Comparison of ENCODE assay signal across 25 cellular contexts in genomic region chr1:46809071-46809470, GRCh38. TPM values are rescaled to one million over a fixed set of nuclear protein-coding genes. Genes with fewer than 3 reads are reported as not detected.
DNase-seq lines count a peak whose midpoint lies in the region; ATAC-seq and TF ChIP-seq lines count a peak whose summit lies in the region.
"Had no signal": no experiment of that assay in that cellular context is flagged by ENCODE, and none has a peak within 500 bp of the region (broad histone marks: within the 10 kb centered on the region; RNA-seq: fewer than 3 reads in every experiment).

No MANE protein-coding gene starts in this region.

- peaks cover 22% of the 10 kb centered on the region for H3K36me3 Mint-ChIP-seq in MCF 10A (ENCODE audit: insufficient read depth, unreplicated experiment)
- H3K36me3 Mint-ChIP-seq: CD8-positive, alpha-beta T cell had no signal

- BruUV-seq in MCF 10A (replicated peaks; lab: Mats Ljungman, UMichigan) = no TSS peak

- no peak for TF ChIP-seq CTCF in MCF 10A (IDR thresholded peaks at IDR 0.05; ENCODE audit: unreplicated experiment)
- no peak for TF ChIP-seq CTCF in breast epithelium (IDR thresholded peaks at IDR 0.05)
- TF ChIP-seq CTCF in right atrium auricular region (IDR thresholded peaks at IDR 0.05) = no peak

- H3K4me3 ChIP-seq in breast epithelium = no peak overlapping the region
- H3K4me3 ChIP-seq in right atrium auricular region = no peak overlapping the region
- H3K4me3 ChIP-seq: A549; BLaER1 treated with 17β-estradiol and CSF1 and Interleukin-3, amounts not matched to agents 10 nM and 100 nM; GM12878 had no signal

- H3K27me3 ChIP-seq in breast epithelium (no peaks in the 10 kb centered on the region), right atrium auricular region (no peaks in the 10 kb centered on the region)
- H3K27me3 ChIP-seq: BLaER1 treated with 17β-estradiol and CSF1 and Interleukin-3, amounts not matched to agents 10 nM and 100 nM had no signal

- POLR2A ChIA-PET in MCF 10A (lab: Yijun Ruan, JAX) = interaction anchor here (0.6 to 2.2 kb wide), 3 partner anchors 29 to 131 kb away, joined by 3 to 5 read pairs (median 3); no protein-coding TSS in a partner anchor

- no peaks in the 10 kb centered on the region for H3K9me3 Mint-ChIP-seq in MCF 10A (ENCODE audit: unreplicated experiment)

- H3K4me1 ChIP-seq in breast epithelium (peaks cover 11 to 17% of the 10 kb centered on the region in 2 donors), right atrium auricular region (peaks cover 0 to 61% of the 10 kb centered on the region in 2 donors)
- H3K4me1 ChIP-seq: A549 had no signal

- H3K4me1 Mint-ChIP-seq in MCF 10A (ENCODE audit: insufficient read depth, unreplicated experiment) = peaks cover 19% of the 10 kb centered on the region
- H3K4me1 Mint-ChIP-seq: B cell had no signal

- no peak for ATAC-seq in GM21360 (IDR thresholded peaks at IDR 0.05; ENCODE audit: unreplicated experiment)
- ATAC-seq: A549; CD8-positive, alpha-beta T cell; GM12878 had no signal

- TF ChIP-seq POLR2A in breast epithelium (IDR thresholded peaks at IDR 0.05) = no peak

- H3K9me3 ChIP-seq in breast epithelium (no peaks in the 10 kb centered on the region), right atrium auricular region (no peaks in the 10 kb centered on the region)
- H3K9me3 ChIP-seq: A549 had no signal

- intact Hi-C loops in MCF 10A (cut with micrococcal nuclease) = no loop called here
- intact Hi-C loops in breast epithelium (cut with DNase I; ENCODE audit: low total_unique reads) = no loop called here
- intact Hi-C loops in cardiac septum (cut with DNase I) = no loop called here

- CTCF ChIA-PET in MCF 10A (lab: Yijun Ruan, JAX) = interaction anchor here (0.6 kb wide), 1 partner anchor 57 kb away, joined by 5 read pairs; no protein-coding TSS in a partner anchor

- DNase-seq in MCF 10A (ENCODE audit: unreplicated experiment) (peak; percentile 59), breast epithelium (ENCODE audit: low spot score in 2 of 2) (no peak), right atrium auricular region (ENCODE audit: low spot score) (no peak), cardiac septum (ENCODE audit: low spot score) (no peak)
- DNase-seq: AML-193; CD4-positive, alpha-beta T cell; CD8-positive, alpha-beta T cell; COR-L47; DMS 273 treated with DMSO at 0.1 percent for 48 hours; DMS153; DMS53; DMS79; DND-41; EL; GDM1 had no signal

- peak overlapping the region; percentile 59 for H3K27ac Mint-ChIP-seq in MCF 10A (ENCODE audit: low read depth, unreplicated experiment)
- H3K27ac Mint-ChIP-seq: B cell; CD4-positive, alpha-beta T cell; CD8-positive, alpha-beta T cell had no signal

- no peaks in the 10 kb centered on the region for H3K27me3 Mint-ChIP-seq in MCF 10A (ENCODE audit: insufficient read depth, unreplicated experiment)

- no peak overlapping the region for H3K4me3 Mint-ChIP-seq in MCF 10A (ENCODE audit: unreplicated experiment)
- H3K4me3 Mint-ChIP-seq: B cell; CD4-positive, alpha-beta T cell; CD8-positive, alpha-beta T cell had no signal

- H3K27ac ChIP-seq in breast epithelium (no peak overlapping the region), right atrium auricular region (peak overlapping the region; percentile 6 to 23)
- H3K27ac ChIP-seq: 22Rv1; A549; BLaER1 treated with 17β-estradiol and CSF1 and Interleukin-3, amounts not matched to agents 10 nM and 100 nM; C4-2B had no signal

- H3K36me3 ChIP-seq in breast epithelium (no peaks in the 10 kb centered on the region), right atrium auricular region (peaks cover 8% of the 10 kb centered on the region)
- H3K36me3 ChIP-seq: BLaER1 treated with 17β-estradiol and CSF1 and Interleukin-3, amounts not matched to agents 10 nM and 100 nM had no signal

RNA-seq across cellular contexts. Expression of gene CYP4B1, which starts 10.2 kb away (rescaled TPM):
- total RNA-seq in MCF 10A (2022) (5.9 and 10.1 TPM in 2 replicates), breast epithelium (100 to 1,000 TPM in 1 of 3 donors, 10 to 100 TPM in 2; 58.4 to 882 (median 74.1) TPM), right atrium auricular region (10 to 100 TPM; 20.0 to 47.8 TPM), cardiac septum (not detected)
- total RNA-seq: A172; B cell; CD4-positive, alpha-beta T cell; CD8-positive, alpha-beta T cell; Daoy; G401 had no signal

Comparison
In these comparisons a context has a peak if more than half of its experiments do, and no peak if none do; other contexts are left out.
1. H3K27ac ChIP-seq: peak in right atrium auricular region (2 of 2); none in breast epithelium (0 of 2).